19 cellular contexts compared by ENCODE assay signal in the genomic region with DNA sequence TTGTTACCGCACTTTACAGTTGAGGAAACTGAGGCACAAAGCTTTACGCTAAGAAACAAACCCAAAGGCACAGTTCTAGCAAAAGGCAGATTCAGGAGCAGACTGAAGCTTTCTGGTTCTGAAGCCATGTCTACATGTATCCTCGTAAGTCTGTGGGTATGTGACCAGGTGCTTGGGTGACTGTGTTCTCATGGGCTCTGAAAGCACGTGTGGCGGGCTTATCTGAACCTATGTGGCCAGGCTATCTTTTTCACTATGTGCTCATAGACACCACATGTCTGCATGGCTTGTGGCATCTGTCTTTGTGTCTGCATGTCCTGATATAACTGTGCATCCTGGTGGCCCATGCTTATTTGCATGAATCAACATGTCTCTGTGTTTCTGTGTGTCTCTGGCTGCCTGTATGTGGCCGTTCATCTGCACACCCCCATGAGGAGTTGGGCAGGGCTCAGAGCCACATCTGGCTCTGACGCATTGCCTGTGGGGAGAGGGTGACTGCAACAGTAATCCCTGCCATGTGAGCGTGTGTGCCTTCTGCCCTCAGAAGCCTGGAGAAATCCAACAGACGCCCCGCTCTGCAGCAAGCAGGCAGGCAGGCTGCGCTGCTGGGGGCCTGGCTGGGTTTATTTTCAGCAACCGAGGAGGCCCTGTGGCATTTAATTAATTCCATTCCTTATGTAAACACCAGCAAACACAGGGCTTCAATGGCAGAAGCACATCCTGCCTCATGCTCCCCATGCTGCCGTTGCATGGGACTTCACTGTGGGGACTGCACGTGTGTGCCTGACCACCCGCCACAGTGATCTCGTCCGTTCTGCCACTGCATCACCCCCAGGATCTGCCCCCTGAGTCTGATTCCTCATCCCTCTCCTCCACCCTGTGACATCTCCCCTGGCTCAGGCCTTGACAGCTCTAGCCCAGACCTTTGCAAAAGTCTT.
DNase-seq lines count a peak whose midpoint lies in the region; ATAC-seq and TF ChIP-seq lines count a peak whose summit lies in the region.
"Had no signal": no experiment of that assay in that cellular context is flagged by ENCODE, and none has a peak within 500 bp of the region (broad histone marks: within the 10 kb centered on the region; RNA-seq: fewer than 3 reads in every experiment).

No MANE protein-coding gene starts in this region.

- TF ChIP-seq CTCF in natural killer cell (IDR thresholded peaks at IDR 0.05), result no peak

- DNase-seq in natural killer cell treated with Interleukin-12 subunit alpha and Interleukin-12 subunit beta and Interleukin-15 and Interleukin-18, amount 100 ng/mL, for 72 hours (ENCODE audit: low spot score), result peak; percentile 26
- DNase-seq in natural killer cell (no peak), SK-N-MC (ENCODE audit: low read depth, low spot score) (no peak), kidney tubule cell (ENCODE audit: low spot score) (peak; percentile 66), SHP77 treated with DMSO at 0.1 percent for 48 hours (lab: John Stamatoyannopoulos, UW) (no peak), NCI-H1092 (lab: John Stamatoyannopoulos, UW) (no peak), head of caudate nucleus (no peak)
- DNase-seq in stimulated activated CD4-positive, alpha-beta T cell treated with anti-CD3 and anti-CD28 coated beads, Interleukin-4, amount 100 ng/mL, for 4 hours, result no peak
- DNase-seq: activated CD4-positive, alpha-beta T cell treated with anti-CD3 and anti-CD28 coated beads for 1 hour; activated T-cell treated with anti-CD3 and anti-CD28 coated beads, Interleukin-2, amount 50 U/mL, for 48 hours; aorta; effector CD8-positive, alpha-beta T cell; GF-D8; heart left ventricle; Kasumi-1; left ventricle myocardium inferior; NCI-H446 treated with DMSO at 0.1 percent for 48 hours; stimulated activated naive CD8-positive, alpha-beta T cell treated with anti-CD3 and anti-CD28 coated beads, Interleukin-15, Interleukin-2, amounts not matched to agents 100 U/mL and 50 U/mL, for 24 hours had no signal

- H3K27ac ChIP-seq in SK-N-MC, result peak overlapping the region; percentile 71; the same call in 1 of the 2 replicates
- H3K27ac ChIP-seq: heart left ventricle, left ventricle myocardium inferior had no signal

- no peaks in the 10 kb centered on the region for H3K9me3 Mint-ChIP-seq in natural killer cell treated with Interleukin-12 subunit alpha and Interleukin-12 subunit beta and Interleukin-15 and Interleukin-18, amount 100 ng/mL, for 72 hours
- no peaks in the 10 kb centered on the region for H3K9me3 Mint-ChIP-seq in natural killer cell

- H3K27me3 Mint-ChIP-seq in natural killer cell treated with Interleukin-12 subunit alpha and Interleukin-12 subunit beta and Interleukin-15 and Interleukin-18, amount 100 ng/mL, for 72 hours, result peaks cover 9 to 14% of the 10 kb centered on the region in 2 donors
- H3K27me3 Mint-ChIP-seq in natural killer cell (ENCODE audit: low read depth in 2 of 2), result peaks cover 4 to 10% of the 10 kb centered on the region in 2 donors

- no peak for ATAC-seq in natural killer cell treated with Interleukin-12 subunit alpha and Interleukin-12 subunit beta and Interleukin-15 and Interleukin-18, amount 100 ng/mL, for 72 hours
- ATAC-seq in natural killer cell, result no peak
- ATAC-seq: stimulated activated naive CD8-positive, alpha-beta T cell treated with anti-CD3 and anti-CD28 coated beads, Interleukin-15, Interleukin-2, amounts not matched to agents 100 U/mL and 50 U/mL, for 24 hours had no signal

- no peaks in the 10 kb centered on the region for H3K36me3 Mint-ChIP-seq in natural killer cell treated with Interleukin-12 subunit alpha and Interleukin-12 subunit beta and Interleukin-15 and Interleukin-18, amount 100 ng/mL, for 72 hours
- H3K36me3 Mint-ChIP-seq in natural killer cell, result no peaks in the 10 kb centered on the region

- H3K4me3 Mint-ChIP-seq in natural killer cell treated with Interleukin-12 subunit alpha and Interleukin-12 subunit beta and Interleukin-15 and Interleukin-18, amount 100 ng/mL, for 72 hours, result no peak overlapping the region
- no peak overlapping the region for H3K4me3 Mint-ChIP-seq in natural killer cell
- H3K4me3 Mint-ChIP-seq: B cell had no signal

- intact Hi-C loops in natural killer cell (cut with micrococcal nuclease) (no loop called here), head of caudate nucleus (cut with DNase I) (no loop called here)

- H3K4me3 ChIP-seq in SK-N-MC, result peak overlapping the region; percentile 34; the same call in 1 of the 2 replicates
- H3K4me3 ChIP-seq: heart left ventricle, left ventricle myocardium inferior had no signal

- H3K9ac ChIP-seq in SK-N-MC (ENCODE audit: insufficient read length), result peak overlapping the region; percentile 32

- no peaks in the 10 kb centered on the region for H3K36me3 ChIP-seq in SK-N-MC (ENCODE audit: insufficient read depth, low read length)
- H3K36me3 ChIP-seq: heart left ventricle, left ventricle myocardium inferior had no signal

- H3K4me1 Mint-ChIP-seq in natural killer cell treated with Interleukin-12 subunit alpha and Interleukin-12 subunit beta and Interleukin-15 and Interleukin-18, amount 100 ng/mL, for 72 hours (ENCODE audit: low read depth in 2 of 2), result no peaks in the 10 kb centered on the region
- no peaks in the 10 kb centered on the region for H3K4me1 Mint-ChIP-seq in natural killer cell
- H3K4me1 Mint-ChIP-seq: B cell had no signal

- H3K9me3 ChIP-seq in SK-N-MC (ENCODE audit: low read depth, low read length), result no peaks in the 10 kb centered on the region
- H3K9me3 ChIP-seq: heart left ventricle, left ventricle myocardium inferior had no signal

- H3K27ac Mint-ChIP-seq in natural killer cell treated with Interleukin-12 subunit alpha and Interleukin-12 subunit beta and Interleukin-15 and Interleukin-18, amount 100 ng/mL, for 72 hours, result no peak overlapping the region
- no peak overlapping the region for H3K27ac Mint-ChIP-seq in natural killer cell
- H3K27ac Mint-ChIP-seq: B cell had no signal

Comparison
In these comparisons a context has a peak if more than half of its experiments do, and no peak if none do; other contexts are left out.
1. DNase-seq: peak in natural killer cell treated with Interleukin-12 subunit alpha and Interleukin-12 subunit beta and Interleukin-15 and Interleukin-18, amount 100 ng/mL, for 72 hours (single experiment) and kidney tubule cell (single experiment); none in natural killer cell (single experiment), SK-N-MC (single experiment), SHP77 treated with DMSO at 0.1 percent for 48 hours (single experiment), NCI-H1092 (single experiment), head of caudate nucleus (0 of 42) and stimulated activated CD4-positive, alpha-beta T cell treated with anti-CD3 and anti-CD28 coated beads, Interleukin-4, amount 100 ng/mL, for 4 hours (0 of 2).